ENCODE assay signal across 18 cellular contexts in genomic region chr2:231987088-231987788, GRCh38. TPM values are rescaled to one million over a fixed set of nuclear protein-coding genes. Genes with fewer than 3 reads are reported as not detected.
DNase-seq lines count a peak whose midpoint lies in the region; ATAC-seq and TF ChIP-seq lines count a peak whose summit lies in the region.
"Had no signal": no experiment of that assay in that cellular context is flagged by ENCODE, and none has a peak within 500 bp of the region (broad histone marks: within the 10 kb centered on the region; RNA-seq: fewer than 3 reads in every experiment).

No MANE protein-coding gene starts in this region.

- no peaks in the 10 kb centered on the region for H3K9me3 ChIP-seq in left lung
- H3K9me3 ChIP-seq: Caco-2, neutrophil had no signal

- POLR2A ChIA-PET in T-cell (lab: Charles Lee): interaction anchor here (0.5 to 0.7 kb wide), 2 partner anchors 25 to 782 kb away, joined by 4 read pairs; no protein-coding TSS in a partner anchor

- no peaks in the 10 kb centered on the region for H3K36me3 ChIP-seq in left lung
- H3K36me3 ChIP-seq: neutrophil had no signal

- H3K36me3 Mint-ChIP-seq in endothelial cell (ENCODE audit: low read depth, unreplicated experiment) (no peaks in the 10 kb centered on the region), T-cell (peaks cover 25% of the 10 kb centered on the region)

- H3K27ac Mint-ChIP-seq in endothelial cell (ENCODE audit: unreplicated experiment) (peak overlapping the region; percentile 85), T-cell (no peak overlapping the region)
- H3K27ac Mint-ChIP-seq: activated CD4-positive, alpha-beta T cell treated with anti-CD3 and anti-CD28 coated beads, Interleukin-2, amount 10 ng/mL, durations not matched to agents 7 days and 5 days had no signal

- H3K4me3 Mint-ChIP-seq in endothelial cell (ENCODE audit: unreplicated experiment) (no peak overlapping the region), T-cell (no peak overlapping the region)
- H3K4me3 Mint-ChIP-seq: activated CD4-positive, alpha-beta T cell treated with anti-CD3 and anti-CD28 coated beads, Interleukin-2, amount 10 ng/mL, durations not matched to agents 7 days and 5 days had no signal

- H3K4me3 ChIP-seq in left lung: no peak overlapping the region

- CTCF ChIA-PET in T-cell (lab: Charles Lee): no interaction called here

- peak; percentile 30 for DNase-seq in AG09319 (ENCODE audit: extremely low read depth, low read depth)
- peak; percentile 13 for DNase-seq in HuH-7 (ENCODE audit: low spot score)
- no peak for DNase-seq in endothelial cell (ENCODE audit: low spot score)
- peak; percentile 29 for DNase-seq in kidney glomerular epithelial cell (lab: John Stamatoyannopoulos, UW)
- DNase-seq in left lung: no peak
- DNase-seq in T-cell: no peak
- DNase-seq in stimulated activated CD4-positive, alpha-beta T cell treated with anti-CD3 and anti-CD28 coated beads, Interleukin-2, amount 100 ng/mL, for 24 hours: no peak
- DNase-seq in NCI-H1048 (lab: John Stamatoyannopoulos, UW): no peak
- DNase-seq: activated CD4-positive, alpha-beta T cell treated with anti-CD3 and anti-CD28 coated beads, Interleukin-2, amount 10 ng/mL, durations not matched to agents 7 days and 5 days; activated naive CD4-positive, alpha-beta T cell treated with Interleukin-2 at 50 U/mL for 16 hours; Caco-2; GF-D8; MV-4-11; NCI-H2081 treated with DMSO at 0.1 percent for 48 hours; stimulated activated CD4-positive, alpha-beta T cell treated with anti-CD3 and anti-CD28 coated beads, Interleukin-4, amount 100 ng/mL, for 24 hours; substantia nigra had no signal

- H3K4me1 Mint-ChIP-seq in endothelial cell (ENCODE audit: unreplicated experiment) (peaks cover 51% of the 10 kb centered on the region), T-cell (peaks cover 44 to 55% (median 45%) of the 10 kb centered on the region in 3 donors)

- no peak overlapping the region for H3K27ac ChIP-seq in left lung
- H3K27ac ChIP-seq: epithelial cell of prostate, neutrophil had no signal

- H3K9me3 Mint-ChIP-seq in endothelial cell (ENCODE audit: unreplicated experiment): no peaks in the 10 kb centered on the region
- no peaks in the 10 kb centered on the region for H3K9me3 Mint-ChIP-seq in T-cell
- H3K9me3 Mint-ChIP-seq: activated CD4-positive, alpha-beta T cell treated with anti-CD3 and anti-CD28 coated beads, Interleukin-2, amount 10 ng/mL, durations not matched to agents 7 days and 5 days had no signal

- intact Hi-C loops in left lung (cut with DNase I): no loop called here

- TF ChIP-seq CTCF in AG09319 (IDR thresholded peaks at IDR 0.05; ENCODE audit: low read depth, low read length) (no peak), endothelial cell (IDR thresholded peaks at IDR 0.05; ENCODE audit: unreplicated experiment) (no peak), left lung (IDR thresholded peaks at IDR 0.05) (no peak)

- no peaks in the 10 kb centered on the region for H3K27me3 ChIP-seq in left lung
- H3K27me3 ChIP-seq: neutrophil had no signal

- H3K4me1 ChIP-seq in left lung: no peaks in the 10 kb centered on the region
- H3K4me1 ChIP-seq: Caco-2 had no signal

- no peak for ATAC-seq in left lung
- no peak for ATAC-seq in T-cell (replicated peaks in 1 of 4)

- H3K27me3 Mint-ChIP-seq in endothelial cell (ENCODE audit: unreplicated experiment) (peaks cover 4% of the 10 kb centered on the region), T-cell (no peaks in the 10 kb centered on the region)
- H3K27me3 Mint-ChIP-seq: activated CD4-positive, alpha-beta T cell treated with anti-CD3 and anti-CD28 coated beads, Interleukin-2, amount 10 ng/mL, durations not matched to agents 7 days and 5 days had no signal

RNA-seq across cellular contexts. Expression of gene DIS3L2, which starts 25.7 kb away (rescaled TPM):
- total RNA-seq in endothelial cell (ENCODE audit: unreplicated experiment) (42.1 TPM), left lung (10 to 100 TPM; 25.2 to 32.3 TPM), T-cell (10 to 100 TPM; 55.0 to 70.9 (median 61.4) TPM)

Comparison
In these comparisons a context has a peak if more than half of its experiments do, and no peak if none do; other contexts are left out.
1. DNase-seq: peak in AG09319 (single experiment), HuH-7 (single experiment) and kidney glomerular epithelial cell (single experiment); none in endothelial cell (single experiment), left lung (0 of 2), T-cell (0 of 34), stimulated activated CD4-positive, alpha-beta T cell treated with anti-CD3 and anti-CD28 coated beads, Interleukin-2, amount 100 ng/mL, for 24 hours (0 of 2) and NCI-H1048 (single experiment).